11 cellular contexts compared by ENCODE assay signal in the genomic region with DNA sequence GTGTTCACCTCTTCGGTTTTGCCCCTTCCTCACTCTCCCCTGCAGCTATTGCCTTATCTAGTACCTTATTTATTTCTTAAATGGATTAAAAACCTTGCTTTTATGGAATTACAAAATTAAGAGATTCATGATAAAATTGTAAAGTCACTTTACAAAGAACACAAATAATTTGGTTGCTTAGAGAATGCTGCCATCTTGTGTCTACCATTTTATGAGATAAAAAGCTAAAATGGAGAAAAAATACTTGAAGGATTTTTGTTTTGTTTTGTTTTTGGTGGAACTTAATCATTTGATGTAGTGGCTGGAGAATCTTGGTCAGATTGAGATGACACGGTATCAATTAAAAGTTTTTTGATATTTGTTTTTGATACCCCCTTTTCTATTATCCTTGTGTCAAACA.
A peak's percentile ranks its signal among the peaks of the same experiment; 100 is the strongest.
DNase-seq lines count a peak whose midpoint lies in the region; ATAC-seq and TF ChIP-seq lines count a peak whose summit lies in the region.
"Had no signal": no experiment of that assay in that cellular context is flagged by ENCODE, and none has a peak within 500 bp of the region (broad histone marks: within the 10 kb centered on the region; RNA-seq: fewer than 3 reads in every experiment).

No MANE protein-coding gene starts in this region.

- peaks cover 16% of the 10 kb centered on the region for H3K36me3 Mint-ChIP-seq in activated CD4-positive, alpha-beta T cell treated with anti-CD3 and anti-CD28 coated beads, Interleukin-2, amount 10 ng/mL, durations not matched to agents 7 days and 5 days (ENCODE audit: low read depth)

- TF ChIP-seq POLR2A in esophagus muscularis mucosa (IDR thresholded peaks at IDR 0.05; ENCODE audit: low read depth): no peak

- H3K27ac Mint-ChIP-seq in activated CD4-positive, alpha-beta T cell treated with anti-CD3 and anti-CD28 coated beads, Interleukin-2, amount 10 ng/mL, durations not matched to agents 7 days and 5 days: no peak overlapping the region

- no peaks in the 10 kb centered on the region for H3K4me1 Mint-ChIP-seq in activated CD4-positive, alpha-beta T cell treated with anti-CD3 and anti-CD28 coated beads, Interleukin-2, amount 10 ng/mL, durations not matched to agents 7 days and 5 days

- H2AFZ ChIP-seq in SK-N-SH (ENCODE audit: low read depth): no peak overlapping the region
- no peak overlapping the region for H2AFZ ChIP-seq in PC-9

- no peak overlapping the region for H3K4me3 Mint-ChIP-seq in activated CD4-positive, alpha-beta T cell treated with anti-CD3 and anti-CD28 coated beads, Interleukin-2, amount 10 ng/mL, durations not matched to agents 7 days and 5 days

- H3F3A ChIP-seq in SK-N-SH (replicated peaks; ENCODE audit: insufficient read depth): no peaks in the 10 kb centered on the region
- no peaks in the 10 kb centered on the region for H3F3A ChIP-seq in PC-9 (ENCODE audit: insufficient read depth, low read depth)

- H3K27me3 Mint-ChIP-seq in activated CD4-positive, alpha-beta T cell treated with anti-CD3 and anti-CD28 coated beads, Interleukin-2, amount 10 ng/mL, durations not matched to agents 7 days and 5 days: no peaks in the 10 kb centered on the region

- no peak for TF ChIP-seq EP300 in SK-N-SH (IDR thresholded peaks at IDR 0.05; ENCODE audit: borderline replicate concordance in 1 of 2, low read depth in 1 of 2, low read length in 1 of 2)
- TF ChIP-seq EP300 in esophagus muscularis mucosa (IDR thresholded peaks at IDR 0.05): no peak

- peaks cover 15 to 18% of the 10 kb centered on the region in 2 experiments for H3K36me3 ChIP-seq in SK-N-SH (replicated peaks in 1 of 2; ENCODE audit: control insufficient read depth in 1 of 2, insufficient read depth in 2 of 2, low read length in 1 of 2)
- peaks cover 14% of the 10 kb centered on the region; the same call in 1 of the 2 replicates for H3K36me3 ChIP-seq in PC-9 (ENCODE audit: low read depth)
- peaks cover 10 to 35% (median 22%) of the 10 kb centered on the region in 4 donors for H3K36me3 ChIP-seq in esophagus muscularis mucosa
- H3K36me3 ChIP-seq in H7 (replicated peaks; ENCODE audit: control insufficient read depth, insufficient read depth, low read length): peaks cover 1% of the 10 kb centered on the region
- H3K36me3 ChIP-seq: thoracic aorta had no signal

- H3K27ac ChIP-seq in SK-N-SH (ENCODE audit: low read depth in 2 of 2, low read length in 1 of 2): no peak overlapping the region
- H3K27ac ChIP-seq in PC-9: no peak overlapping the region
- no peak overlapping the region for H3K27ac ChIP-seq in esophagus muscularis mucosa (replicated peaks in 1 of 4)
- H3K27ac ChIP-seq: thoracic aorta had no signal

- H3K4me2 ChIP-seq in SK-N-SH (no peak overlapping the region), PC-9 (no peak overlapping the region)

- H4K20me1 ChIP-seq in SK-N-SH (ENCODE audit: insufficient read depth): no peaks in the 10 kb centered on the region
- H4K20me1 ChIP-seq in PC-9 (ENCODE audit: insufficient read depth): no peaks in the 10 kb centered on the region; the same call in 1 of the 2 replicates

- POLR2A ChIA-PET in SK-N-SH (lab: Yijun Ruan, JAX): no interaction called here
- POLR2A ChIA-PET in PC-9 (lab: Charles Lee; ENCODE audit: unreplicated experiment): no interaction called here
- POLR2A ChIA-PET in activated CD4-positive, alpha-beta T cell treated with anti-CD3 and anti-CD28 coated beads, Interleukin-2, amount 10 ng/mL, durations not matched to agents 7 days and 5 days (lab: Charles Lee): no interaction called here

- DNase-seq in SK-N-SH (no peak), PC-9 (no peak), esophagus muscularis mucosa (ENCODE audit: extremely low spot score) (no peak), renal cortical epithelial cell (ENCODE audit: low read depth) (peak; percentile 16), H7 (no peak), NCI-H510A treated with DMSO at 0.1 percent for 48 hours (lab: John Stamatoyannopoulos, UW) (no peak)
- no peak for DNase-seq in activated CD4-positive, alpha-beta T cell treated with anti-CD3 and anti-CD28 coated beads, Interleukin-2, amount 10 ng/mL, durations not matched to agents 7 days and 5 days
- DNase-seq: amygdala, NCI-H226 had no signal

- no peaks in the 10 kb centered on the region for H3K9me3 ChIP-seq in SK-N-SH
- no peaks in the 10 kb centered on the region for H3K9me3 ChIP-seq in PC-9 (ENCODE audit: insufficient read depth, low read depth)
- H3K9me3 ChIP-seq in esophagus muscularis mucosa: no peaks in the 10 kb centered on the region
- H3K9me3 ChIP-seq: thoracic aorta had no signal

- H3K27me3 ChIP-seq in SK-N-SH (ENCODE audit: insufficient read depth) (no peaks in the 10 kb centered on the region), PC-9 (ENCODE audit: insufficient read depth, low read depth) (no peaks in the 10 kb centered on the region), esophagus muscularis mucosa (no peaks in the 10 kb centered on the region), H7 (ENCODE audit: control insufficient read depth, insufficient read depth, low read length) (no peaks in the 10 kb centered on the region)

- CTCF ChIA-PET in SK-N-SH (lab: Yijun Ruan, JAX): interaction anchor here (0.9 to 2.5 kb wide), 15 partner anchors 8 to 613 kb away, joined by 3 to 10 read pairs (median 3); no protein-coding TSS in a partner anchor
- CTCF ChIA-PET in PC-9 (lab: Charles Lee): interaction anchor here (0.6 to 1.0 kb wide), 2 partner anchors 597 to 817 kb away, joined by 4 to 9 read pairs; no protein-coding TSS in a partner anchor
- CTCF ChIA-PET in activated CD4-positive, alpha-beta T cell treated with anti-CD3 and anti-CD28 coated beads, Interleukin-2, amount 10 ng/mL, durations not matched to agents 7 days and 5 days (lab: Charles Lee): interaction anchor here (0.6 kb wide), 1 partner anchor 122 kb away, joined by 3 read pairs; no protein-coding TSS in a partner anchor

- no peaks in the 10 kb centered on the region; a peak in 1 of 4 replicates for H3K4me1 ChIP-seq in SK-N-SH (ENCODE audit: control insufficient read depth in 1 of 2, insufficient read depth in 2 of 2, low read depth in 1 of 2, low read length in 1 of 2)
- no peaks in the 10 kb centered on the region for H3K4me1 ChIP-seq in PC-9 (replicated peaks; ENCODE audit: insufficient read depth)
- H3K4me1 ChIP-seq in esophagus muscularis mucosa: no peaks in the 10 kb centered on the region

- no peak for ATAC-seq in SK-N-SH treated with all-trans-retinoic acid at 6 μM for 48 hours

- TF ChIP-seq CTCF in SK-N-SH (IDR thresholded peaks at IDR 0.05): peak; percentile 45
- peak; percentile 32; the same call in 1 of the 2 replicates for TF ChIP-seq CTCF in PC-9 (conservative IDR thresholded peaks at IDR 0.05)
- TF ChIP-seq CTCF in esophagus muscularis mucosa (IDR thresholded peaks at IDR 0.05): peak in 2 of 3 experiments; percentile 13 to 19

- no peaks in the 10 kb centered on the region for H3K9me3 Mint-ChIP-seq in activated CD4-positive, alpha-beta T cell treated with anti-CD3 and anti-CD28 coated beads, Interleukin-2, amount 10 ng/mL, durations not matched to agents 7 days and 5 days

- H3K4me3 ChIP-seq in SK-N-SH (ENCODE audit: low read depth in 2 of 2, low read length in 1 of 2): no peak overlapping the region
- H3K4me3 ChIP-seq in PC-9: no peak overlapping the region
- no peak overlapping the region for H3K4me3 ChIP-seq in esophagus muscularis mucosa
- H3K4me3 ChIP-seq in H7 (ENCODE audit: insufficient read depth, low read depth, low read length): no peak overlapping the region
- H3K4me3 ChIP-seq: thoracic aorta had no signal

- no TSS peak for BruUV-seq in PC-9 (replicated peaks; lab: Mats Ljungman, UMichigan)

- H3K9me2 ChIP-seq in SK-N-SH: no peaks in the 10 kb centered on the region
- no peaks in the 10 kb centered on the region for H3K9me2 ChIP-seq in PC-9 (ENCODE audit: insufficient read depth)

- intact Hi-C loops in PC-9 (cut with micrococcal nuclease; ENCODE audit: unreplicated experiment): loop anchor here (2.0 kb wide), 1 partner anchor 596 kb away; no protein-coding TSS in a partner anchor
- intact Hi-C loops in esophagus muscularis mucosa (cut with DNase I): no loop called here

- peak; percentile 56; the same call in 1 of the 2 replicates for TF ChIP-seq RAD21 in SK-N-SH (IDR thresholded peaks at IDR 0.05; ENCODE audit: low read length)

- peaks cover 4% of the 10 kb centered on the region; the same call in 1 of the 2 replicates for H3K79me2 ChIP-seq in SK-N-SH (ENCODE audit: insufficient read depth)
- H3K79me2 ChIP-seq in PC-9 (ENCODE audit: low read depth): no peaks in the 10 kb centered on the region

- 94% methylated on average over 2 of the region's 2 CpGs for WGBS in SK-N-SH (ENCODE audit: low lambda C conversion rate)
- 87% methylated on average over 2 of the region's 2 CpGs for WGBS in esophagus muscularis mucosa

- H3K9ac ChIP-seq in SK-N-SH: no peak overlapping the region

TF ChIP-seq in SK-N-SH, 30 proteins besides CTCF, POLR2A, EP300 and RAD21:
- TF ChIP-seq GATA2 (CRISPR knock-in tag; IDR thresholded peaks at IDR 0.05): no peak
TF ChIP-seq in SK-N-SH: peak in this region for 0.

TF ChIP-seq in SK-N-SH treated with all-trans-retinoic acid at 6 μM for 48 hours, 23 proteins besides CTCF, POLR2A, EP300 and RAD21 (continues in another document):
- TF ChIP-seq CSDC2 (CRISPR knock-in tag; IDR thresholded peaks at IDR 0.05): no peak
- TF ChIP-seq GLIS3 (CRISPR knock-in tag; IDR thresholded peaks at IDR 0.05): no peak
- no peak for TF ChIP-seq RARB (CRISPR knock-in tag; IDR thresholded peaks at IDR 0.05)
- TF ChIP-seq TCF4 (CRISPR knock-in tag; IDR thresholded peaks at IDR 0.05; ENCODE audit: borderline replicate concordance): no peak
- TF ChIP-seq, protein P1, sequence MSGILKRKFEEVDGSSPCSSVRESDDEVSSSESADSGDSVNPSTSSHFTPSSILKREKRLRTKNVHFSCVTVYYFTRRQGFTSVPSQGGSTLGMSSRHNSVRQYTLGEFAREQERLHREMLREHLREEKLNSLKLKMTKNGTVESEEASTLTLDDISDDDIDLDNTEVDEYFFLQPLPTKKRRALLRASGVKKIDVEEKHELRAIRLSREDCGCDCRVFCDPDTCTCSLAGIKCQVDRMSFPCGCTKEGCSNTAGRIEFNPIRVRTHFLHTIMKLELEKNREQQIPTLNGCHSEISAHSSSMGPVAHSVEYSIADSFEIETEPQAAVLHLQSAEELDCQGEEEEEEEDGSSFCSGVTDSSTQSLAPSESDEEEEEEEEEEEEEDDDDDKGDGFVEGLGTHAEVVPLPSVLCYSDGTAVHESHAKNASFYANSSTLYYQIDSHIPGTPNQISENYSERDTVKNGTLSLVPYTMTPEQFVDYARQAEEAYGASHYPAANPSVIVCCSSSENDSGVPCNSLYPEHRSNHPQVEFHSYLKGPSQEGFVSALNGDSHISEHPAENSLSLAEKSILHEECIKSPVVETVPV (CRISPR knock-in tag; IDR thresholded peaks at IDR 0.05): no peak
- no peak for TF ChIP-seq SNAI2 (CRISPR knock-in tag; IDR thresholded peaks at IDR 0.05)
- no peak for TF ChIP-seq ARNTL (CRISPR knock-in tag; IDR thresholded peaks at IDR 0.05; ENCODE audit: borderline replicate concordance, low read depth)
